Comparison of ENCODE assay signal across 8 cellular contexts in the genomic region with DNA sequence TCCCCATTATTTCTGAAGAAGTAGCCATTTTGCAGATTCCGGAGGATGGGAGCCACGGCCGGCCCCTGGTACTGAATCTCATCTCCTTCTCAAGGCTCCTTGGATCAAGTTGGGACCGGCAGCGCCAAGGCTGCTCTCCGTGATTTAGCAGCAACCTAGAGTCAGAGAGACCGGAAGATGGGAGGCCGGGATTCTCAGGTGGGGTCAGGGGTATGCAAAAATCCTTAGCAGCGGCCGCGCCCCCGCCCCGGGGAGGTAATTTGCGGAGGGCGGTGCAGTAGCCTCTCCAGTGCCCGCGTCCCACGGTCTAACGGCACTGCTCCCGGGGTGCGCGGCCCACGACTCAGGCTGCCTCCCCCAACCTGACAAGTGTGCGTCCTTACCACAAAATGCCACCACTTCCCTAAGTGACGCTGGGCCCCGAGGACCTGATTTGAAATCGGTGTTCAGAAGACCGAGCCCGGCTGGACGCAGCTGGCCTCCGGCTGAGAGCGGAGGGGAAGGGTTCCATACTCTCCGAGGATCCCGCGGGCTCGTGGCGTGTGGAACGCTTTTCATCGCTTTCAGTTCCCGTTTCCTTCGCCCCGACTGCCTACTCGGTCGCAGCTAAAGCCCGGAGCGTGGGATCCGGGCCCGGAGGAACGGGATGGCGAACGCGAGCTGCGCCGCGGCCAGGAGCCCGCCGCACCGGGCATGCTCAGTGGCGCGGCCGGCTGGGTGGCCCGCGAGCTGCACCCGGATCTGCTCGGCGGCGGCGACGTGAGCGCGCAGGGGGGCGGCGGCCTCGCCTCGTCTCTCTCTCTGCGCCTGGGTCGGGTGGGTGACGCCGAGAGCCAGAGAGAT. TPM values are rescaled to one million over a fixed set of nuclear protein-coding genes. Genes with fewer than 3 reads are reported as not detected.
DNase-seq lines count a peak whose midpoint lies in the region; ATAC-seq and TF ChIP-seq lines count a peak whose summit lies in the region.

A gene with protein sequence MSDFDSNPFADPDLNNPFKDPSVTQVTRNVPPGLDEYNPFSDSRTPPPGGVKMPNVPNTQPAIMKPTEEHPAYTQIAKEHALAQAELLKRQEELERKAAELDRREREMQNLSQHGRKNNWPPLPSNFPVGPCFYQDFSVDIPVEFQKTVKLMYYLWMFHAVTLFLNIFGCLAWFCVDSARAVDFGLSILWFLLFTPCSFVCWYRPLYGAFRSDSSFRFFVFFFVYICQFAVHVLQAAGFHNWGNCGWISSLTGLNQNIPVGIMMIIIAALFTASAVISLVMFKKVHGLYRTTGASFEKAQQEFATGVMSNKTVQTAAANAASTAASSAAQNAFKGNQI (plus strand): TSS at position 787 of the 843 bp plus-strand sequence. CDS start 55 bp downstream, at position 842.

- DNase-seq in CD1c-positive myeloid dendritic cell (ENCODE audit: extremely low spot score) (peak; percentile 99), NCI-H748 treated with DMSO at 0.1 percent for 48 hours (lab: John Stamatoyannopoulos, UW) (peak; percentile 38), dermis microvascular lymphatic vessel endothelial cell (ENCODE audit: low read depth in 2 of 2) (peak; percentile 84 to 93), right lobe of liver (peak; percentile 92 to 94 (median 94))
- DNase-seq in activated CD4-positive, alpha-beta T cell treated with anti-CD3 and anti-CD28 coated beads, Interleukin-2, amount 50 U/mL, for 4 hours, result peak; percentile 87 to 89
- peak; percentile 87 to 94 for DNase-seq in stimulated activated CD4-positive, alpha-beta T cell treated with anti-CD3 and anti-CD28 coated beads, Interleukin-4, amount 100 ng/mL, for 4 hours

- no peaks in the 10 kb centered on the region for H3K36me3 ChIP-seq in right lobe of liver

- TF ChIP-seq POLR2A in right lobe of liver (IDR thresholded peaks at IDR 0.05), result peak; percentile 84

- H3K9me3 ChIP-seq in right lobe of liver, result no peaks in the 10 kb centered on the region

- H3K4me3 ChIP-seq in right lobe of liver, result peak within 1 kb of the TSS; percentile 95 to 96 (median 95)

- ATAC-seq in GM19351 (IDR thresholded peaks at IDR 0.05; ENCODE audit: unreplicated experiment), result peak; percentile 75
- ATAC-seq in HG03521 (IDR thresholded peaks at IDR 0.05; ENCODE audit: unreplicated experiment), result peak; percentile 80
- peak; percentile 94 to 96 (median 96) for ATAC-seq in right lobe of liver

- H3K4me1 ChIP-seq in right lobe of liver, result peaks cover 0 to 6% (median 0%) of the 10 kb centered on the region in 4 donors

- intact Hi-C loops in right lobe of liver (cut with DNase I), result loop anchor here (5.0 to 10.0 kb wide), 2 partner anchors 63 to 65 kb away; a partner anchor contains a TSS

- peak within 1 kb of the TSS; percentile 84 to 91 (median 88) for H3K27ac ChIP-seq in right lobe of liver

- TF ChIP-seq CTCF in right lobe of liver (IDR thresholded peaks at IDR 0.05), result peak; percentile 34 to 57 (median 42)

- H3K27me3 ChIP-seq in right lobe of liver, result no peaks in the 10 kb centered on the region

- WGBS in right lobe of liver (ENCODE audit: insufficient coverage, low coverage, low lambda C conversion rate, missing lambda C conversion rate), result 0% methylated on average over 26 of the region's 79 CpGs

RNA-seq across cellular contexts. Expression of the gene that starts here (rescaled TPM):
- total RNA-seq in dermis microvascular lymphatic vessel endothelial cell, result 45.1 and 48.7 TPM in 2 replicates
- total RNA-seq in right lobe of liver, result 10 to 100 TPM; 10.4 to 18.4 (median 11.1) TPM

Comparison
In these comparisons a context has a peak if more than half of its experiments do, and no peak if none do; other contexts are left out.
1. Peak in every context shown above with its lines: DNase-seq, ATAC-seq, H3K4me3 ChIP-seq and H3K27ac ChIP-seq.
2. DNase-seq: peak in every context shown above with its lines; median percentile 99 in CD1c-positive myeloid dendritic cell; 94 in right lobe of liver; 90 in stimulated activated CD4-positive, alpha-beta T cell treated with anti-CD3 and anti-CD28 coated beads, Interleukin-4, amount 100 ng/mL, for 4 hours; 88 in dermis microvascular lymphatic vessel endothelial cell; 88 in activated CD4-positive, alpha-beta T cell treated with anti-CD3 and anti-CD28 coated beads, Interleukin-2, amount 50 U/mL, for 4 hours; 38 in NCI-H748 treated with DMSO at 0.1 percent for 48 hours.